24 cellular contexts compared by ENCODE assay signal in the genomic region with DNA sequence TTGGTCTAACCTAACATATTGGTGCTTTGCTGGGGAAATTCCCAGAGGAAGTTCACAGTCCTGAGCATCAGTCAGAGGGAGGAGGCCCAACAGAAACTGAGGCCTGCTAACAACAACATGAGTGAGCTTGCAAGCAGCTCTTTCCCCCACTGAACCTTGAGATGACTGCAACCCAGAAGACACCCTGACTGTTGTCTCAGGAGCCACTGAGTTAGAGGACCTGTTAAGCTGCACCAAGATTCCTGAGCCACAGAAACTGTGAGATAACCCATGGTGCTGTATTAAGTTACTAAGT.
"Had no signal": no experiment of that assay in that cellular context is flagged by ENCODE, and none has a peak within 500 bp of the region (broad histone marks: within the 10 kb centered on the region; RNA-seq: fewer than 3 reads in every experiment).

No MANE protein-coding gene starts in this region.

- DNase-seq: activated CD4-positive, alpha-beta T cell treated with anti-CD3 and anti-CD28 coated beads for 4 hours; activated CD8-positive, alpha-beta memory T cell treated with anti-CD3 and anti-CD28 coated beads, Interleukin-2, amount 50 U/mL, for 4 hours; activated CD8-positive, alpha-beta T cell treated with anti-CD3 and anti-CD28 coated beads for 36 hours; activated gamma-delta T cell treated with Interleukin-2 at 50 U/mL for 16 hours; activated naive CD4-positive, alpha-beta T cell treated with anti-CD3 and anti-CD28 coated beads, Interleukin-2, amount 10 ng/mL, durations not matched to agents 7 days and 5 days; activated naive CD8-positive, alpha-beta T cell treated with anti-CD3 and anti-CD28 coated beads for 36 hours; activated T-cell treated with anti-CD3 and anti-CD28 coated beads, Interleukin-2, amount 50 U/mL, for 72 hours; brain microvascular endothelial cell; MM.1S; NCI-H1105; NCI-H1436; NCI-H1694 treated with DMSO at 0.1 percent for 48 hours; NCI-H2029 treated with DMSO at 0.1 percent for 48 hours; NCI-H510A treated with DMSO at 0.1 percent for 48 hours; NCI-H69; PC-3; SHP77; SW 1271 had no signal

- H3K27me3 ChIP-seq: SJSA1 had no signal

- H3K4me3 Mint-ChIP-seq: activated CD8-positive, alpha-beta T cell treated with anti-CD3 and anti-CD28 coated beads for 36 hours; activated naive CD4-positive, alpha-beta T cell treated with anti-CD3 and anti-CD28 coated beads, Interleukin-2, amount 10 ng/mL, durations not matched to agents 7 days and 5 days; activated naive CD8-positive, alpha-beta T cell treated with anti-CD3 and anti-CD28 coated beads for 36 hours; activated T-cell treated with anti-CD3 and anti-CD28 coated beads, Interleukin-2, amount 50 U/mL, for 72 hours; T-helper 2 cell treated with Interferon-gamma antibody and Interleukin-4, amounts not matched to agents 5 μg/mL and 100 μg/mL, for 36 hours had no signal

- H3K27ac Mint-ChIP-seq: activated CD8-positive, alpha-beta T cell treated with anti-CD3 and anti-CD28 coated beads for 36 hours; activated naive CD4-positive, alpha-beta T cell treated with anti-CD3 and anti-CD28 coated beads, Interleukin-2, amount 10 ng/mL, durations not matched to agents 7 days and 5 days; activated naive CD8-positive, alpha-beta T cell treated with anti-CD3 and anti-CD28 coated beads for 36 hours; activated T-cell treated with anti-CD3 and anti-CD28 coated beads, Interleukin-2, amount 50 U/mL, for 72 hours; activated T-helper 2 cell treated with anti-CD3 and anti-CD28 coated beads, Interferon-gamma antibody, Interleukin-2, Interleukin-4, amounts not matched to agents 10 μg/mL and 5 μg/mL and 100 μg/mL, durations not matched to agents 14 hours and 24 hours and 36 hours; T-helper 2 cell treated with Interferon-gamma antibody and Interleukin-4, amounts not matched to agents 5 μg/mL and 100 μg/mL, for 36 hours had no signal

- FAIRE-seq: RCC 7860 had no signal

- H3K36me3 ChIP-seq: brain microvascular endothelial cell, SJSA1 had no signal

- H3K36me3 Mint-ChIP-seq: activated naive CD4-positive, alpha-beta T cell treated with anti-CD3 and anti-CD28 coated beads, Interleukin-2, amount 10 ng/mL, durations not matched to agents 7 days and 5 days; activated naive CD8-positive, alpha-beta T cell treated with anti-CD3 and anti-CD28 coated beads for 36 hours had no signal

- H3K27me3 Mint-ChIP-seq: activated CD8-positive, alpha-beta T cell treated with anti-CD3 and anti-CD28 coated beads for 36 hours; activated naive CD8-positive, alpha-beta T cell treated with anti-CD3 and anti-CD28 coated beads for 36 hours had no signal

- ATAC-seq: activated CD4-positive, CD25-positive, alpha-beta regulatory T cell treated with anti-CD3 and anti-CD28 coated beads, Interleukin-2, amount 50 U/mL, for 24 hours; activated CD8-positive, alpha-beta T cell treated with anti-CD3 and anti-CD28 coated beads for 36 hours; activated T-cell treated with anti-CD3 and anti-CD28 coated beads, Interleukin-2, amount 50 U/mL, for 72 hours; PC-3; SK-N-SH treated with all-trans-retinoic acid at 6 μM for 48 hours had no signal

- H3K4me3 ChIP-seq: SJSA1 had no signal

- H3K9me3 Mint-ChIP-seq: activated CD8-positive, alpha-beta T cell treated with anti-CD3 and anti-CD28 coated beads for 36 hours; activated naive CD4-positive, alpha-beta T cell treated with anti-CD3 and anti-CD28 coated beads, Interleukin-2, amount 10 ng/mL, durations not matched to agents 7 days and 5 days; activated naive CD8-positive, alpha-beta T cell treated with anti-CD3 and anti-CD28 coated beads for 36 hours; activated T-cell treated with anti-CD3 and anti-CD28 coated beads, Interleukin-2, amount 50 U/mL, for 72 hours; activated T-helper 2 cell treated with anti-CD3 and anti-CD28 coated beads, Interferon-gamma antibody, Interleukin-2, Interleukin-4, amounts not matched to agents 10 μg/mL and 5 μg/mL and 100 μg/mL, durations not matched to agents 14 hours and 24 hours and 36 hours; T-helper 2 cell treated with Interferon-gamma antibody and Interleukin-4, amounts not matched to agents 5 μg/mL and 100 μg/mL, for 36 hours had no signal
